Comparison of ENCODE assay signal across 18 cellular contexts in genomic region chr14:24612186-24612585, GRCh38. TPM values are rescaled to one million over a fixed set of nuclear protein-coding genes. Genes with fewer than 3 reads are reported as not detected.
DNase-seq lines count a peak whose midpoint lies in the region; ATAC-seq and TF ChIP-seq lines count a peak whose summit lies in the region.
"Had no signal": no experiment of that assay in that cellular context is flagged by ENCODE, and none has a peak within 500 bp of the region (broad histone marks: within the 10 kb centered on the region; RNA-seq: fewer than 3 reads in every experiment).

No MANE protein-coding gene starts in this region.

- no peaks in the 10 kb centered on the region for H3K27me3 ChIP-seq in KMS-11 (ENCODE audit: insufficient read depth, low read depth)
- H3K27me3 ChIP-seq: esophagus muscularis mucosa had no signal

- H3K4me2 ChIP-seq in KMS-11 = peak overlapping the region; percentile 45
- H3K4me2 ChIP-seq: PC-9 had no signal

- no peak overlapping the region for H2AFZ ChIP-seq in KMS-11 (ENCODE audit: low read depth)
- H2AFZ ChIP-seq: PC-9 had no signal

- no peak overlapping the region for H3K9ac ChIP-seq in KMS-11

- H4K20me1 ChIP-seq in KMS-11 (ENCODE audit: insufficient read depth) = no peaks in the 10 kb centered on the region

- H3K36me3 Mint-ChIP-seq in activated T-cell treated with anti-CD3 and anti-CD28 coated beads, Interleukin-2, amount 50 U/mL, for 72 hours (ENCODE audit: insufficient read depth in 2 of 2) = no peaks in the 10 kb centered on the region
- peaks cover 27% of the 10 kb centered on the region for H3K36me3 Mint-ChIP-seq in stimulated activated effector memory CD8-positive, alpha-beta T cell treated with anti-CD3 and anti-CD28 coated beads, Interleukin-12 subunit alpha, Interleukin-12 subunit beta, amount 100 ng/mL, for 72 hours

- H3K4me1 ChIP-seq in KMS-11 (ENCODE audit: low read depth, poor library complexity, severe bottlenecking) = peaks cover 66% of the 10 kb centered on the region
- H3K4me1 ChIP-seq: esophagus muscularis mucosa had no signal

- no peak for ATAC-seq in activated T-cell treated with anti-CD3 and anti-CD28 coated beads, Interleukin-2, amount 50 U/mL, for 72 hours (replicated peaks in 1 of 2)
- peak; percentile 33 for ATAC-seq in stimulated activated effector memory CD8-positive, alpha-beta T cell treated with anti-CD3 and anti-CD28 coated beads, Interleukin-12 subunit alpha, Interleukin-12 subunit beta, amount 100 ng/mL, for 72 hours
- no peak for ATAC-seq in GM18907 (IDR thresholded peaks at IDR 0.05; ENCODE audit: unreplicated experiment)

- peak overlapping the region; percentile 45 for H3K27ac Mint-ChIP-seq in activated T-cell treated with anti-CD3 and anti-CD28 coated beads, Interleukin-2, amount 50 U/mL, for 72 hours
- peak overlapping the region; percentile 92 for H3K27ac Mint-ChIP-seq in stimulated activated effector memory CD8-positive, alpha-beta T cell treated with anti-CD3 and anti-CD28 coated beads, Interleukin-12 subunit alpha, Interleukin-12 subunit beta, amount 100 ng/mL, for 72 hours

- H3K4me3 ChIP-seq in KMS-11 (IDR thresholded peaks at IDR 0.05; ENCODE audit: insufficient read depth, low read depth, low read length) = no peak overlapping the region
- H3K4me3 ChIP-seq: esophagus muscularis mucosa, PC-9 had no signal

- no peak for DNase-seq in activated T-cell treated with anti-CD3 and anti-CD28 coated beads, Interleukin-2, amount 50 U/mL, for 72 hours
- no peak for DNase-seq in activated T-cell treated with anti-CD3 and anti-CD28 coated beads, Interleukin-2, amount 50 U/mL, for 48 hours
- peak; percentile 30 for DNase-seq in SHP77 treated with DMSO at 0.1 percent for 48 hours (lab: John Stamatoyannopoulos, UW)
- DNase-seq in stimulated activated effector memory CD8-positive, alpha-beta T cell treated with anti-CD3 and anti-CD28 coated beads, Interleukin-12 subunit alpha, Interleukin-12 subunit beta, amount 100 ng/mL, for 72 hours (ENCODE audit: low spot score in 2 of 2) = no peak
- no peak for DNase-seq in T1000 (lab: John Stamatoyannopoulos, UW)
- DNase-seq in COLO829 (ENCODE audit: low spot score) = no peak
- DNase-seq: activated naive CD4-positive, alpha-beta T cell; H7; head of caudate nucleus; islet precursor cell; mesendoderm; PC-9 had no signal

- no peaks in the 10 kb centered on the region for H3K27me3 Mint-ChIP-seq in activated T-cell treated with anti-CD3 and anti-CD28 coated beads, Interleukin-2, amount 50 U/mL, for 72 hours (ENCODE audit: low read depth)

- H3K4me3 Mint-ChIP-seq in activated T-cell treated with anti-CD3 and anti-CD28 coated beads, Interleukin-2, amount 50 U/mL, for 72 hours = no peak overlapping the region
- peak overlapping the region; percentile 25 for H3K4me3 Mint-ChIP-seq in stimulated activated effector memory CD8-positive, alpha-beta T cell treated with anti-CD3 and anti-CD28 coated beads, Interleukin-12 subunit alpha, Interleukin-12 subunit beta, amount 100 ng/mL, for 72 hours
- H3K4me3 Mint-ChIP-seq: neural crest cell had no signal

- H3K4me1 Mint-ChIP-seq in activated T-cell treated with anti-CD3 and anti-CD28 coated beads, Interleukin-2, amount 50 U/mL, for 72 hours (ENCODE audit: low read depth) = peaks cover 68% of the 10 kb centered on the region
- peaks cover 70% of the 10 kb centered on the region for H3K4me1 Mint-ChIP-seq in stimulated activated effector memory CD8-positive, alpha-beta T cell treated with anti-CD3 and anti-CD28 coated beads, Interleukin-12 subunit alpha, Interleukin-12 subunit beta, amount 100 ng/mL, for 72 hours
- H3K4me1 Mint-ChIP-seq: neural crest cell had no signal

- H3K27ac ChIP-seq in KMS-11 = peak overlapping the region; percentile 62
- H3K27ac ChIP-seq: esophagus muscularis mucosa, PC-9 had no signal

- no peaks in the 10 kb centered on the region for H3K9me3 Mint-ChIP-seq in activated T-cell treated with anti-CD3 and anti-CD28 coated beads, Interleukin-2, amount 50 U/mL, for 72 hours
- H3K9me3 Mint-ChIP-seq in stimulated activated effector memory CD8-positive, alpha-beta T cell treated with anti-CD3 and anti-CD28 coated beads, Interleukin-12 subunit alpha, Interleukin-12 subunit beta, amount 100 ng/mL, for 72 hours = no peaks in the 10 kb centered on the region

- no peaks in the 10 kb centered on the region for H3K79me2 ChIP-seq in KMS-11 (ENCODE audit: insufficient read depth, low read depth)

- no peaks in the 10 kb centered on the region for H3K36me3 ChIP-seq in KMS-11 (ENCODE audit: insufficient read depth)
- H3K36me3 ChIP-seq: esophagus muscularis mucosa had no signal

- TF ChIP-seq CTCF in KMS-11 (conservative IDR thresholded peaks at IDR 0.05; ENCODE audit: low read depth, low read length) = no peak

RNA-seq across cellular contexts. Expression of gene GZMH, which starts 2.7 kb away (rescaled TPM):
- total RNA-seq in activated T-cell treated with anti-CD3 and anti-CD28 coated beads, Interleukin-2, amount 50 U/mL, for 72 hours = 10 to 100 TPM; 32.3 to 74.2 TPM
- total RNA-seq: dermis microvascular lymphatic vessel endothelial cell, H7, NCI-H460, neural crest cell, PC-9 had no signal

RNA-seq across cellular contexts. Expression of gene GZMB, which starts 21.8 kb away (rescaled TPM):
- 1,000 to 10,000 TPM; 2,205 to 2,852 TPM for total RNA-seq in activated T-cell treated with anti-CD3 and anti-CD28 coated beads, Interleukin-2, amount 50 U/mL, for 72 hours
- total RNA-seq: dermis microvascular lymphatic vessel endothelial cell, H7, NCI-H460, neural crest cell, PC-9 had no signal

RNA-seq across cellular contexts. Expression of gene CTSG, which starts 36.1 kb away (rescaled TPM):
- total RNA-seq in activated T-cell treated with anti-CD3 and anti-CD28 coated beads, Interleukin-2, amount 50 U/mL, for 72 hours = not detected
- total RNA-seq: dermis microvascular lymphatic vessel endothelial cell, NCI-H460, neural crest cell, PC-9 had no signal
